Comparison of ENCODE assay signal across 8 cellular contexts in genomic region chr6:44151348-44152108, GRCh38. TPM values are rescaled to one million over a fixed set of nuclear protein-coding genes. Genes with fewer than 3 reads are reported as not detected.
DNase-seq lines count a peak whose midpoint lies in the region; ATAC-seq and TF ChIP-seq lines count a peak whose summit lies in the region.

No MANE protein-coding gene starts in this region.

- no peak overlapping the region for H3K27ac Mint-ChIP-seq in activated naive CD8-positive, alpha-beta T cell treated with anti-CD3 and anti-CD28 coated beads, Interleukin-2, amount 10 ng/mL, durations not matched to agents 7 days and 5 days

- H3K36me3 Mint-ChIP-seq in activated naive CD8-positive, alpha-beta T cell treated with anti-CD3 and anti-CD28 coated beads, Interleukin-2, amount 10 ng/mL, durations not matched to agents 7 days and 5 days = peaks cover 6% of the 10 kb centered on the region

- no peaks in the 10 kb centered on the region for H3K27me3 ChIP-seq in heart right ventricle

- WGBS in heart right ventricle, 2 donors = 24 to 27% methylated on average over 31 of the region's 31 CpGs

- no peaks in the 10 kb centered on the region for H3K27me3 Mint-ChIP-seq in activated naive CD8-positive, alpha-beta T cell treated with anti-CD3 and anti-CD28 coated beads, Interleukin-2, amount 10 ng/mL, durations not matched to agents 7 days and 5 days

- H3K4me1 Mint-ChIP-seq in activated naive CD8-positive, alpha-beta T cell treated with anti-CD3 and anti-CD28 coated beads, Interleukin-2, amount 10 ng/mL, durations not matched to agents 7 days and 5 days = peaks cover 3% of the 10 kb centered on the region

- POLR2A ChIA-PET in activated naive CD8-positive, alpha-beta T cell treated with anti-CD3 and anti-CD28 coated beads, Interleukin-2, amount 10 ng/mL, durations not matched to agents 7 days and 5 days (lab: Charles Lee) = interaction anchor here (0.6 kb wide), 1 partner anchor 12 kb away, joined by 4 read pairs; no protein-coding TSS in a partner anchor

- peak; percentile 98 to 100 (median 99) for TF ChIP-seq CTCF in heart right ventricle (IDR thresholded peaks at IDR 0.05)

- peak; percentile 73 for ATAC-seq in GM18508 (IDR thresholded peaks at IDR 0.05; ENCODE audit: insufficient read depth, unreplicated experiment)
- peak; percentile 84 for ATAC-seq in activated naive CD8-positive, alpha-beta T cell treated with anti-CD3 and anti-CD28 coated beads, Interleukin-2, amount 10 ng/mL, durations not matched to agents 7 days and 5 days (ENCODE audit: low read depth)
- ATAC-seq in heart right ventricle = peak; percentile 74 to 85 (median 78)
- no peak for ATAC-seq in HG02840 (IDR thresholded peaks at IDR 0.05; ENCODE audit: low FRiP score, unreplicated experiment)

- peaks cover 0 to 56% (median 14%) of the 10 kb centered on the region in 9 donors for H3K36me3 ChIP-seq in heart right ventricle

- DNase-seq in ACHN (peak; percentile 68), HPDE6-E6E7 (ENCODE audit: extremely low spot score) (peak; percentile 63), SW480 (ENCODE audit: low spot score) (peak; percentile 21), heart right ventricle (peak; percentile 62 to 78), renal cortical epithelial cell (ENCODE audit: low read depth) (peak; percentile 16)
- peak; percentile 88 for DNase-seq in activated naive CD8-positive, alpha-beta T cell treated with anti-CD3 and anti-CD28 coated beads, Interleukin-2, amount 10 ng/mL, durations not matched to agents 7 days and 5 days

- in situ Hi-C loops in ACHN (cut with HindIII; ENCODE audit: low pct_ligation_motif_present, low pct_unique_long_range_greater_than_20kb, low sequenced_read_pairs) = no loop called here

- intact Hi-C loops in heart right ventricle (cut with DNase I) = loop anchor here (1.0 to 10.0 kb wide), 6 partner anchors 51 to 183 kb away; no protein-coding TSS in a partner anchor

- H3K9me3 Mint-ChIP-seq in activated naive CD8-positive, alpha-beta T cell treated with anti-CD3 and anti-CD28 coated beads, Interleukin-2, amount 10 ng/mL, durations not matched to agents 7 days and 5 days = no peaks in the 10 kb centered on the region

- no peak overlapping the region for H3K4me3 ChIP-seq in heart right ventricle

- no peaks in the 10 kb centered on the region for H3K9me3 ChIP-seq in heart right ventricle

- H3K4me1 ChIP-seq in heart right ventricle = peaks cover 0 to 22% (median 4%) of the 10 kb centered on the region in 9 donors

- H3K4me3 Mint-ChIP-seq in activated naive CD8-positive, alpha-beta T cell treated with anti-CD3 and anti-CD28 coated beads, Interleukin-2, amount 10 ng/mL, durations not matched to agents 7 days and 5 days = no peak overlapping the region

- H3K27ac ChIP-seq in heart right ventricle = no peak overlapping the region

RNA-seq across cellular contexts. Expression of gene CAPN11, which starts 7.1 kb away (rescaled TPM):
- not detected for total RNA-seq in activated naive CD8-positive, alpha-beta T cell treated with anti-CD3 and anti-CD28 coated beads, Interleukin-2, amount 10 ng/mL, durations not matched to agents 7 days and 5 days
- total RNA-seq in heart right ventricle (under 1 TPM in 6 of 10 donors, not detected in 4; 0.09 to 0.72 (median 0.24) TPM), renal cortical epithelial cell (not detected in 2 replicates)
- polyA plus RNA-seq in heart right ventricle = under 1 TPM; 0.32 to 0.37 TPM

RNA-seq across cellular contexts. Expression of gene TMEM63B, which starts 24.2 kb away (rescaled TPM):
- total RNA-seq in activated naive CD8-positive, alpha-beta T cell treated with anti-CD3 and anti-CD28 coated beads, Interleukin-2, amount 10 ng/mL, durations not matched to agents 7 days and 5 days = 10 to 100 TPM; 20.8 to 21.8 TPM
- 10 to 100 TPM; 32.2 to 67.1 (median 37.6) TPM for total RNA-seq in heart right ventricle
- 10 to 100 TPM; 20.3 to 37.4 TPM for polyA plus RNA-seq in heart right ventricle
- 59.6 and 112 TPM in 2 replicates for total RNA-seq in renal cortical epithelial cell

RNA-seq across cellular contexts. Expression of gene MRPL14, which starts 24.3 kb away (rescaled TPM):
- total RNA-seq in activated naive CD8-positive, alpha-beta T cell treated with anti-CD3 and anti-CD28 coated beads, Interleukin-2, amount 10 ng/mL, durations not matched to agents 7 days and 5 days = 10 to 100 TPM; 44.1 to 51.6 TPM
- 10 to 100 TPM; 35.1 to 51.5 (median 41.4) TPM for total RNA-seq in heart right ventricle
- 10 to 100 TPM; 29.9 to 89.7 TPM for polyA plus RNA-seq in heart right ventricle
- 44.9 and 167 TPM in 2 replicates for total RNA-seq in renal cortical epithelial cell

Comparison
In these comparisons a context has a peak if more than half of its experiments do, and no peak if none do; other contexts are left out.
1. DNase-seq: peak in every context shown above with its lines; median percentile 88 in activated naive CD8-positive, alpha-beta T cell treated with anti-CD3 and anti-CD28 coated beads, Interleukin-2, amount 10 ng/mL, durations not matched to agents 7 days and 5 days; 70 in heart right ventricle; 68 in ACHN; 63 in HPDE6-E6E7; 21 in SW480; 16 in renal cortical epithelial cell.